27 cellular contexts compared by ENCODE assay signal in the genomic region with DNA sequence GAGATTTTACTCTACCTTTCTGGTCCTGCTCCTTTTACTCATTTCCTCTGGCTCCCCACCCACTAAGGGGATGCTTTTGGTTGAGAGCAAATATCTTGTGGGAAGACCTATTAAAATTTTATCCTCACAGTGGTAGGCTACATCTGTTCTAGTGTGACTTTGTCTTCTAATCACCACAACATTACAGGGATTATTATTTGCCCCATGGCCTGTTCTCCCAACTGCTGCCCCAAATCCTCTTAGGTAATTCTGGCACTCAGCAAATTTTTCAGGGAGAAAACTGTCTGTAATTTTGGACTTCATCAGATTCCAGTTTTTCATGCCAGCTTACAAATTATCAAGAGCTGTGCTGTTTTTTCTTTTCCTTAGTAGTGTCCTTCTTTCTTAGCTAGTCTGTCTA.
"Had no signal": no experiment of that assay in that cellular context is flagged by ENCODE, and none has a peak within 500 bp of the region (broad histone marks: within the 10 kb centered on the region; RNA-seq: fewer than 3 reads in every experiment).

No MANE protein-coding gene starts in this region.

- DNase-seq: cortex of kidney; effector memory CD8-positive, alpha-beta T cell; erythroblast; esophagus squamous epithelium; foreskin melanocyte; glutamatergic neuron; heart right ventricle; hypothalamus; immature natural killer cell; islet precursor cell; kidney glomerular epithelial cell; left colon; left ventricle myocardium superior; naive B cell; stimulated activated CD4-positive, alpha-beta T cell treated with anti-CD3 and anti-CD28 coated beads, Interleukin-2, amount 100 ng/mL, for 24 hours; stimulated activated CD4-positive, alpha-beta T cell treated with anti-CD3 and anti-CD28 coated beads, Interleukin-4, amount 100 ng/mL, for 24 hours; stimulated activated naive CD4-positive, alpha-beta T cell treated with Interleukin-2 at 50 U/mL for 16 hours; stomach; thyroid gland; trophoblast cell had no signal

- H3K4me1 ChIP-seq: esophagus squamous epithelium, heart right ventricle, neural progenitor cell, parathyroid adenoma, right atrium auricular region, stomach, thyroid gland had no signal

- H3K9me3 ChIP-seq: thyroid gland had no signal

- ATAC-seq: effector memory CD8-positive, alpha-beta T cell; heart right ventricle; left colon; left ventricle myocardium superior; sciatic nerve; stimulated activated effector memory CD8-positive, alpha-beta T cell treated with anti-CD3 and anti-CD28 coated beads, Interleukin-12 subunit alpha, Interleukin-12 subunit beta, amount 100 ng/mL, for 72 hours had no signal

- H3K27me3 ChIP-seq: esophagus squamous epithelium, heart right ventricle, neural progenitor cell, right atrium auricular region, stomach, thyroid gland had no signal

- H3K4me3 ChIP-seq: esophagus squamous epithelium, heart right ventricle, lung, neural progenitor cell, right atrium auricular region, smooth muscle cell, stomach, thyroid gland had no signal

- H3K27ac ChIP-seq: esophagus squamous epithelium, heart right ventricle, neural progenitor cell, parathyroid adenoma, right atrium auricular region, stomach, thyroid gland had no signal

- H3K36me3 ChIP-seq: esophagus squamous epithelium, neural progenitor cell, right atrium auricular region, stomach, thyroid gland had no signal
